ENCODE assay signal across 9 cellular contexts in genomic region chr2:66439291-66440010, GRCh38. TPM values are rescaled to one million over a fixed set of nuclear protein-coding genes. Genes with fewer than 3 reads are reported as not detected.
DNase-seq lines count a peak whose midpoint lies in the region; ATAC-seq and TF ChIP-seq lines count a peak whose summit lies in the region.
"Had no signal": no experiment of that assay in that cellular context is flagged by ENCODE, and none has a peak within 500 bp of the region (broad histone marks: within the 10 kb centered on the region; RNA-seq: fewer than 3 reads in every experiment).

No MANE protein-coding gene starts in this region.

- H3K36me3 ChIP-seq in ascending aorta, result no peaks in the 10 kb centered on the region
- no peaks in the 10 kb centered on the region for H3K36me3 ChIP-seq in iPS DF 6.9 (ENCODE audit: control insufficient read depth, insufficient read depth, low read length)

- H3K4me3 ChIP-seq in ascending aorta, result peak overlapping the region; percentile 81 to 82
- H3K4me3 ChIP-seq in iPS DF 6.9 (ENCODE audit: low read length), result peak overlapping the region; percentile 23; the same call in 1 of the 2 replicates
- peak overlapping the region; percentile 65 for H3K4me3 ChIP-seq in retinal pigment epithelial cell (ENCODE audit: low read length)

- DNase-seq in G401 (ENCODE audit: low spot score), result peak; percentile 43
- no peak for DNase-seq in ascending aorta (ENCODE audit: low spot score in 2 of 2)
- no peak for DNase-seq in iPS DF 6.9 (ENCODE audit: low read depth, low spot score)
- DNase-seq in retinal pigment epithelial cell (ENCODE audit: low read depth), result no peak
- DNase-seq in NCI-H1092 (lab: John Stamatoyannopoulos, UW), result no peak
- DNase-seq in DMS79 (lab: John Stamatoyannopoulos, UW), result no peak
- DNase-seq in NCI-H2107 (lab: John Stamatoyannopoulos, UW), result no peak
- DNase-seq: NK-92 treated with Interleukin-12 subunit alpha and Interleukin-12 subunit beta, amount 100 ng/mL, for 24 hours had no signal

- H3K4me1 ChIP-seq in ascending aorta, result peaks cover 0 to 3% of the 10 kb centered on the region in 2 donors
- peaks cover 8% of the 10 kb centered on the region for H3K4me1 ChIP-seq in iPS DF 6.9 (ENCODE audit: control insufficient read depth, insufficient read depth, low read length)

- no peak for TF ChIP-seq CTCF in ascending aorta (IDR thresholded peaks at IDR 0.05)
- no peak for TF ChIP-seq CTCF in retinal pigment epithelial cell (conservative IDR thresholded peaks at IDR 0.05; ENCODE audit: low read depth, low read length)

- H3K27ac ChIP-seq in ascending aorta (peak overlapping the region; percentile 91 to 99), iPS DF 6.9 (ENCODE audit: low read length) (no peak overlapping the region)

- in situ Hi-C loops in G401 (cut with HindIII; ENCODE audit: low sequenced_read_pairs), result loop anchor here (10.0 kb wide), 1 partner anchor 55 kb away; no protein-coding TSS in a partner anchor

- ATAC-seq in HG02610 (IDR thresholded peaks at IDR 0.05; ENCODE audit: unreplicated experiment), result no peak

- intact Hi-C loops in ascending aorta (cut with DNase I), result loop anchor here (5.0 to 10.0 kb wide), 5 partner anchors 253 to 1813 kb away; partner anchors contain the start of genes C1D, PPP3R1 and SLC1A4

- H3K27me3 ChIP-seq in ascending aorta (no peaks in the 10 kb centered on the region), iPS DF 6.9 (ENCODE audit: control insufficient read depth, insufficient read depth, low read length) (peaks cover 77% of the 10 kb centered on the region)

- no CpG with 5 or more reads among the region's 36 CpGs for WGBS in iPS DF 6.9 (ENCODE audit: insufficient coverage, insufficient read length)

- H3K9me3 ChIP-seq in ascending aorta (no peaks in the 10 kb centered on the region), iPS DF 6.9 (ENCODE audit: control insufficient read depth, insufficient read depth, low read length) (no peaks in the 10 kb centered on the region)

RNA-seq across cellular contexts. Expression of gene MEIS1, which starts 4.5 kb away (rescaled TPM):
- 0.25 TPM in 1 of 2 replicates, not detected in the other for total RNA-seq in G401 (2014; rRNA removed; shearing (Covaris generic))
- 46.7 TPM for total RNA-seq in ascending aorta

Comparison
In these comparisons a context has a peak if more than half of its experiments do, and no peak if none do; other contexts are left out.
1. H3K4me3 ChIP-seq: peak in every context shown above with its lines; median percentile 82 in ascending aorta; 65 in retinal pigment epithelial cell; 23 in iPS DF 6.9.
2. RNA of gene MEIS1, which starts 4.5 kb away (total RNA-seq): 46.7 TPM in ascending aorta (single experiment); 0.25 TPM in G401; every median in the first group is over 10 times any median in the second.